In genomic region chr12:103814436-103814835, GRCh38 we compare ENCODE assay signal across 20 cellular contexts.
"Had no signal": no experiment of that assay in that cellular context is flagged by ENCODE, and none has a peak within 500 bp of the region (broad histone marks: within the 10 kb centered on the region; RNA-seq: fewer than 3 reads in every experiment).

No MANE protein-coding gene starts in this region.

- H3K9me3 ChIP-seq: esophagus squamous epithelium, prostate gland, transverse colon had no signal

- H3K27ac Mint-ChIP-seq: activated CD4-positive, alpha-beta memory T cell treated with anti-CD3 and anti-CD28 coated beads, Interleukin-2, amount 10 ng/mL, durations not matched to agents 7 days and 5 days; activated CD4-positive, alpha-beta T cell treated with anti-CD3 and anti-CD28 coated beads for 36 hours; activated naive CD8-positive, alpha-beta T cell treated with anti-CD3 and anti-CD28 coated beads, Interleukin-2, amount 10 ng/mL, durations not matched to agents 7 days and 5 days; activated T-cell treated with anti-CD3 and anti-CD28 coated beads, Interleukin-2, amount 50 U/mL, for 72 hours; natural killer cell had no signal

- ATAC-seq: activated CD4-positive, alpha-beta T cell treated with anti-CD3 and anti-CD28 coated beads for 36 hours; left lobe of liver; natural killer cell had no signal

- H3K27me3 ChIP-seq: esophagus squamous epithelium, transverse colon had no signal

- H3K9me3 Mint-ChIP-seq: activated CD4-positive, alpha-beta memory T cell treated with anti-CD3 and anti-CD28 coated beads, Interleukin-2, amount 10 ng/mL, durations not matched to agents 7 days and 5 days; activated naive CD8-positive, alpha-beta T cell treated with anti-CD3 and anti-CD28 coated beads, Interleukin-2, amount 10 ng/mL, durations not matched to agents 7 days and 5 days; activated T-cell treated with anti-CD3 and anti-CD28 coated beads, Interleukin-2, amount 50 U/mL, for 72 hours; natural killer cell had no signal

- H3K36me3 Mint-ChIP-seq: natural killer cell had no signal

- H3K27ac ChIP-seq: cardiac muscle cell, esophagus squamous epithelium, prostate gland, WERI-Rb-1 had no signal

- H3K36me3 ChIP-seq: cardiac muscle cell, prostate gland had no signal

- DNase-seq: activated CD4-positive, alpha-beta memory T cell treated with anti-CD3 and anti-CD28 coated beads, Interleukin-2, amount 10 ng/mL, durations not matched to agents 7 days and 5 days; activated CD4-positive, alpha-beta T cell treated with anti-CD3 and anti-CD28 coated beads for 36 hours; activated CD8-positive, alpha-beta memory T cell treated with anti-CD3 and anti-CD28 coated beads, Interleukin-2, amount 50 U/mL, for 4 hours; activated naive CD8-positive, alpha-beta T cell treated with anti-CD3 and anti-CD28 coated beads, Interleukin-2, amount 10 ng/mL, durations not matched to agents 7 days and 5 days; activated T-cell treated with anti-CD3 and anti-CD28 coated beads, Interleukin-2, amount 50 U/mL, for 72 hours; anterior cingulate cortex; esophagus squamous epithelium; foreskin fibroblast; head of caudate nucleus; mammary epithelial cell; natural killer cell; occipital lobe; stimulated activated CD4-positive, alpha-beta T cell treated with anti-CD3 and anti-CD28 coated beads, Interleukin-12 subunit alpha, Interleukin-12 subunit beta, amount 100 ng/mL, for 4 hours; stimulated activated naive CD4-positive, alpha-beta T cell; substantia nigra; transverse colon; WERI-Rb-1 had no signal

- H3K4me1 ChIP-seq: esophagus squamous epithelium, prostate gland had no signal

- H3K4me3 ChIP-seq: cardiac muscle cell, esophagus squamous epithelium, prostate gland, transverse colon had no signal

- H3K27me3 Mint-ChIP-seq: activated CD4-positive, alpha-beta memory T cell treated with anti-CD3 and anti-CD28 coated beads, Interleukin-2, amount 10 ng/mL, durations not matched to agents 7 days and 5 days; activated CD4-positive, alpha-beta T cell treated with anti-CD3 and anti-CD28 coated beads for 36 hours; activated naive CD8-positive, alpha-beta T cell treated with anti-CD3 and anti-CD28 coated beads, Interleukin-2, amount 10 ng/mL, durations not matched to agents 7 days and 5 days had no signal

- H3K4me3 Mint-ChIP-seq: activated CD4-positive, alpha-beta memory T cell treated with anti-CD3 and anti-CD28 coated beads, Interleukin-2, amount 10 ng/mL, durations not matched to agents 7 days and 5 days; activated CD4-positive, alpha-beta T cell treated with anti-CD3 and anti-CD28 coated beads for 36 hours; activated naive CD8-positive, alpha-beta T cell treated with anti-CD3 and anti-CD28 coated beads, Interleukin-2, amount 10 ng/mL, durations not matched to agents 7 days and 5 days; activated T-cell treated with anti-CD3 and anti-CD28 coated beads, Interleukin-2, amount 50 U/mL, for 72 hours; natural killer cell had no signal

- H3K4me1 Mint-ChIP-seq: activated CD4-positive, alpha-beta memory T cell treated with anti-CD3 and anti-CD28 coated beads, Interleukin-2, amount 10 ng/mL, durations not matched to agents 7 days and 5 days; activated naive CD8-positive, alpha-beta T cell treated with anti-CD3 and anti-CD28 coated beads, Interleukin-2, amount 10 ng/mL, durations not matched to agents 7 days and 5 days; natural killer cell had no signal
